In the genomic region with DNA sequence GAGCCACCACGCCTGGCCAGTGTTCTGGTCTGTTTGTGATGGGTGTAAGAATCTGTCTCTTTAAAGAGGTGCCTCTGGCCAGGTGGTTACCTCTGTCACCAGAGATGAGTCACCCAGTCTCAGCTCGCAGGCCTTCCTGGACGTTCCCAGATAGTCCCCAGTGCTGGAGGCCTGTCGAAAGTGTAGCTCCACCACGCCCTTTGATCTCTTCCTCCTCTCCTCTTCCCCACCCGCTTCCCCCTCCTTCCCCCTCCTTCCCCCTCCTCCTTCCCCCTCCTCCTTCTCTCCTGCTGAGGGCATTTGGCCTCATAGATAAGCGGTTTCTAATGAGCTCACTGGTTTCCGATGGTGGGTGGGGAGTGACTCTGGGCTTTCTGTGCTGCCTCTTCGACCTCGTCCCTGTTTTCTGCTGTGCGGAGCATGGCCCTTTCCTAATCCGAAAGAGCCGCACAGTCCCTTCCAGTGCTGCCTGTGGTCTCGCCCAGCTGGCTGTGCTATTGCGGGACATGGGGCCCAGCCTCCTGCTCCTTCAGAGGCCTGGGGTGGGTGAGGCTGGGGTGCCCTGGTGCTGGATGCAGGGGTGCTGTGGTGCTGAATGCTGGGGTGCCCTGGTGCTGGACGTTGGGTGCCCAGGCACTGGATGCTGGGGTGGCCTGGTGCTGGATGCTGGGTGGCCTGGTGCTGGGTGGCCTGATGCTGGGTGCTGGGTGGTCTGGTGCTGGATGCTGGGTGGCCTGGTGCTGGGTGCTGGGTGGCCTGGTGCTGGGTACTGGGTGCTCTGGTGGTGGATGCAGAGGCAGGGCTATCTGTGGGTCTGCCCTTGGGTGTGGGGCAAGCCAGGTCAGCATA, we compare ENCODE assay signal across 1 cellular context.
TF ChIP-seq lines count a peak whose summit lies in the region.

No MANE protein-coding gene starts in this region.

TF ChIP-seq in K562, 482 proteins besides CTCF, POLR2A, EP300 and RAD21 (continued from another document):
- TF ChIP-seq, protein P1, sequence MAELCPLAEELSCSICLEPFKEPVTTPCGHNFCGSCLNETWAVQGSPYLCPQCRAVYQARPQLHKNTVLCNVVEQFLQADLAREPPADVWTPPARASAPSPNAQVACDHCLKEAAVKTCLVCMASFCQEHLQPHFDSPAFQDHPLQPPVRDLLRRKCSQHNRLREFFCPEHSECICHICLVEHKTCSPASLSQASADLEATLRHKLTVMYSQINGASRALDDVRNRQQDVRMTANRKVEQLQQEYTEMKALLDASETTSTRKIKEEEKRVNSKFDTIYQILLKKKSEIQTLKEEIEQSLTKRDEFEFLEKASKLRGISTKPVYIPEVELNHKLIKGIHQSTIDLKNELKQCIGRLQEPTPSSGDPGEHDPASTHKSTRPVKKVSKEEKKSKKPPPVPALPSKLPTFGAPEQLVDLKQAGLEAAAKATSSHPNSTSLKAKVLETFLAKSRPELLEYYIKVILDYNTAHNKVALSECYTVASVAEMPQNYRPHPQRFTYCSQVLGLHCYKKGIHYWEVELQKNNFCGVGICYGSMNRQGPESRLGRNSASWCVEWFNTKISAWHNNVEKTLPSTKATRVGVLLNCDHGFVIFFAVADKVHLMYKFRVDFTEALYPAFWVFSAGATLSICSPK (IDR thresholded peaks at IDR 0.05; ENCODE audit: borderline replicate concordance), result no peak; the same call in 1 of the 2 replicates
- TF ChIP-seq, protein P2, sequence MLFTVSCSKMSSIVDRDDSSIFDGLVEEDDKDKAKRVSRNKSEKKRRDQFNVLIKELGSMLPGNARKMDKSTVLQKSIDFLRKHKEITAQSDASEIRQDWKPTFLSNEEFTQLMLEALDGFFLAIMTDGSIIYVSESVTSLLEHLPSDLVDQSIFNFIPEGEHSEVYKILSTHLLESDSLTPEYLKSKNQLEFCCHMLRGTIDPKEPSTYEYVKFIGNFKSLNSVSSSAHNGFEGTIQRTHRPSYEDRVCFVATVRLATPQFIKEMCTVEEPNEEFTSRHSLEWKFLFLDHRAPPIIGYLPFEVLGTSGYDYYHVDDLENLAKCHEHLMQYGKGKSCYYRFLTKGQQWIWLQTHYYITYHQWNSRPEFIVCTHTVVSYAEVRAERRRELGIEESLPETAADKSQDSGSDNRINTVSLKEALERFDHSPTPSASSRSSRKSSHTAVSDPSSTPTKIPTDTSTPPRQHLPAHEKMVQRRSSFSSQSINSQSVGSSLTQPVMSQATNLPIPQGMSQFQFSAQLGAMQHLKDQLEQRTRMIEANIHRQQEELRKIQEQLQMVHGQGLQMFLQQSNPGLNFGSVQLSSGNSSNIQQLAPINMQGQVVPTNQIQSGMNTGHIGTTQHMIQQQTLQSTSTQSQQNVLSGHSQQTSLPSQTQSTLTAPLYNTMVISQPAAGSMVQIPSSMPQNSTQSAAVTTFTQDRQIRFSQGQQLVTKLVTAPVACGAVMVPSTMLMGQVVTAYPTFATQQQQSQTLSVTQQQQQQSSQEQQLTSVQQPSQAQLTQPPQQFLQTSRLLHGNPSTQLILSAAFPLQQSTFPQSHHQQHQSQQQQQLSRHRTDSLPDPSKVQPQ (CRISPR knock-in tag; IDR thresholded peaks at IDR 0.05; ENCODE audit: borderline replicate concordance), result no peak
- TF ChIP-seq MTA3 (IDR thresholded peaks at IDR 0.05; ENCODE audit: borderline replicate concordance) (peak; percentile 76), TAF7 (tag; IDR thresholded peaks at IDR 0.05) (no peak), RCOR1 (IDR thresholded peaks at IDR 0.05; ENCODE audit: borderline replicate concordance in 1 of 2, low read depth in 2 of 2, low read length in 2 of 2) (peak in 1 of 2 experiments; percentile 91; a peak in 1 of 4 replicates), BRF1 (IDR thresholded peaks at IDR 0.05; ENCODE audit: borderline replicate concordance, extremely low read depth, insufficient read length) (no peak)
TF ChIP-seq in K562: peak in this region for 171.
